ENCODE assay signal across 1 cellular context in the genomic region with DNA sequence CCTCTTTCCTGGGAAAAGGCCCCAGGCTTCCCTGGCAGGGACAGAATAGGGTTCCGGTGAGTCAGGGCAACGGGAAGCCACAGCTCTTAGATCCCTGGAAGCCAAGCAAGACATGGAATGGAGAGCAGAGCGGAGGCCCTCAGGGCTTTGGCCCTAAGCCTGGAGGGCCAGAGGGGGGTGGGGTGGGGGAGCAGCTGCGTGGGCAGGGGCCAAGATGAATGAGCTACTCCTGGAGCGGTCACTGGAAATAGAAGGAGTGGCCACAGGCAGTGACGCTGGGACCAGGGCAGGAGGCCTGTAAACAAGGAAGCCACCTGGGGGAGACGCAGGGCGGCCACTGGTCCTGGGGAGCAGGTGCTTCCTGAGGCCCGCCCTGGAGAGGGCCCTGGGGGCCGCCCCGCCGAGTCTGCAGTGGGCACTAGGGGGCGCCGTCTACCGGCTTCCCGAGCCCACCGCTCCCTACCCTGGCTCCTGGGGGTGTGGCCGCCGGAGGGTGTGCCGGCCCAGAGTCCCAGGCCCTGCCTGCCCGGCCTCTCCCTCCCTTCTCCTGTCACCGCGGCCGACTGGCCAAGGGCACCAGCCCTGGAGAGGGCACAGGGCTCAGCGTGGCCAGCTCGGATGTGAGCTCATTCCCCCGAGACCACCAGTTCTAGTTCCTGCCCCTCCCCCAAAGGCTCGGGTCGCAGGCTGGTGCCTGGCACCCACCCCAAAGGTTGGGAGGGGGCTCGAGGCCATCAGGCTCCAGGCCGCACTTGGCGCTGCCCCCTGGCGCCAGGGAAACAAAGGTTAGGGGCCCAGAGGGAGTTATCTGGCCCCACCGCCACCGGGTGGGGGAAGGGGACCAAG.
TF ChIP-seq lines count a peak whose summit lies in the region.

No MANE protein-coding gene starts in this region.

TF ChIP-seq in SK-N-SH treated with all-trans-retinoic acid at 6 μM for 48 hours, 23 proteins besides CTCF, POLR2A, EP300 and RAD21 (continued from another document):
- no peak for TF ChIP-seq TSHZ2 (CRISPR knock-in tag; IDR thresholded peaks at IDR 0.05)
- no peak for TF ChIP-seq ARNTL (CRISPR knock-in tag; IDR thresholded peaks at IDR 0.05; ENCODE audit: borderline replicate concordance, low read depth)
- no peak for TF ChIP-seq ZNF8 (CRISPR knock-in tag; IDR thresholded peaks at IDR 0.05)
- no peak for TF ChIP-seq ZFP3 (CRISPR knock-in tag; IDR thresholded peaks at IDR 0.05)
- TF ChIP-seq ZNF565 (CRISPR knock-in tag; conservative IDR thresholded peaks at IDR 0.05; ENCODE audit: low read depth): no peak
- TF ChIP-seq ZFP30 (CRISPR knock-in tag; IDR thresholded peaks at IDR 0.05): no peak
- no peak for TF ChIP-seq ISL1 (CRISPR knock-in tag; IDR thresholded peaks at IDR 0.05)
- no peak for TF ChIP-seq BACH2 (CRISPR knock-in tag; IDR thresholded peaks at IDR 0.05; ENCODE audit: borderline replicate concordance)
- no peak for TF ChIP-seq SNAI2 (CRISPR knock-in tag; IDR thresholded peaks at IDR 0.05)
- TF ChIP-seq PPARA (CRISPR knock-in tag; IDR thresholded peaks at IDR 0.05; ENCODE audit: borderline replicate concordance): no peak
- TF ChIP-seq TCF4 (CRISPR knock-in tag; IDR thresholded peaks at IDR 0.05; ENCODE audit: borderline replicate concordance): no peak
- no peak for TF ChIP-seq ZNF70 (CRISPR knock-in tag; IDR thresholded peaks at IDR 0.05)
- no peak for TF ChIP-seq POU6F1 (CRISPR knock-in tag; IDR thresholded peaks at IDR 0.05; ENCODE audit: borderline replicate concordance, low read depth)
- TF ChIP-seq ESRRG (CRISPR knock-in tag; IDR thresholded peaks at IDR 0.05): no peak
TF ChIP-seq in SK-N-SH treated with all-trans-retinoic acid at 6 μM for 48 hours: peak in this region for 0.
